Comparison of ENCODE assay signal across 1 cellular context in genomic region chr10:47454294-47455058, GRCh38.
TF ChIP-seq lines count a peak whose summit lies in the region.

No MANE protein-coding gene starts in this region.

TF ChIP-seq in GM23338, 12 proteins besides CTCF, POLR2A, EP300 and RAD21 (continued from another document):
- TF ChIP-seq ZNF462 (CRISPR knock-in tag; IDR thresholded peaks at IDR 0.05), result no peak
- TF ChIP-seq ZNF331 (CRISPR knock-in tag; IDR thresholded peaks at IDR 0.05; ENCODE audit: low read depth), result no peak
- no peak for TF ChIP-seq CREB1 (CRISPR knock-in tag; IDR thresholded peaks at IDR 0.05; ENCODE audit: low read depth)
